1 cellular context compared by ENCODE assay signal in the genomic region with DNA sequence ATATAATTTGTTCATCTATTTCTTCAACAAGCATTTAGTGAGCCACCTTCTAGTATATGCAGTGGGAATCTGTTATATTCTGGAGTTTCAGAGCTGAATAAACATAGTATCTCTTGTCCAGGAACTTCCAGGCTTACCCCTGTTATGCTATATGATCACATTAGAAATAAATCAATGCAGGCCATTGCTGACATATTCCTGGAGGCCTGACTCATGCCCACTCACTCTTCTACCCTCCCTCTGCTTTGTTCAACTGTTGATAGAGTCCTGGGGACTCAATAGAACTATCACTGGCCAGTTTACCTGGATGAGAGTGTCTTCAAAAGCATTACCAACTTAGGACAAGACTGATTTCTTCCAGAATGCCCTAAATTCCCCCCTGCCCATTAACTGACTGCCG.
TF ChIP-seq lines count a peak whose summit lies in the region.

No MANE protein-coding gene starts in this region.

TF ChIP-seq in WTC11, 78 proteins besides CTCF, POLR2A, EP300 and RAD21 (continued from another document):
- TF ChIP-seq, protein P1, sequence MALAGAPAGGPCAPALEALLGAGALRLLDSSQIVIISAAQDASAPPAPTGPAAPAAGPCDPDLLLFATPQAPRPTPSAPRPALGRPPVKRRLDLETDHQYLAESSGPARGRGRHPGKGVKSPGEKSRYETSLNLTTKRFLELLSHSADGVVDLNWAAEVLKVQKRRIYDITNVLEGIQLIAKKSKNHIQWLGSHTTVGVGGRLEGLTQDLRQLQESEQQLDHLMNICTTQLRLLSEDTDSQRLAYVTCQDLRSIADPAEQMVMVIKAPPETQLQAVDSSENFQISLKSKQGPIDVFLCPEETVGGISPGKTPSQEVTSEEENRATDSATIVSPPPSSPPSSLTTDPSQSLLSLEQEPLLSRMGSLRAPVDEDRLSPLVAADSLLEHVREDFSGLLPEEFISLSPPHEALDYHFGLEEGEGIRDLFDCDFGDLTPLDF (CRISPR knock-in tag; IDR thresholded peaks at IDR 0.05): no peak
